In the genomic region with DNA sequence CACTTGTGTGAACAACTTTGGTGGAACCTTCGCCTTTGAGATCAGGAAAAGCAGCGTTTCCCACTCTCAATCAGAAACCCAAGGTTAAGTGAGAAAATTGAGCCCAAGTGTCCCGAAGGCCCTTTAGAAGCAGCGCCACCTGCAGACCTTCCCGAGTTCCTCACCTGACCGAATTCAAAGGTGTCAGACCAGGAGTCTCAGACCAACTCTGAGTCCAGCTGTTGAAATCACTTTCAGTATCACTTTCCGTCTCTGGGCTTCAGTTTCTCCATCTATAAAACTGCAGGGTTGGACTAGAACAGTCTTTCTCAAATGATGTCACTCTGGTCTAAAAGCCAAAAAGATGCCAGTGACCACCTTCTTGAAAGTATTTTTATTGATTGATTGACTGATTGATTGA, we compare ENCODE assay signal across 8 cellular contexts. TPM values are rescaled to one million over a fixed set of nuclear protein-coding genes. Genes with fewer than 3 reads are reported as not detected.
A peak's percentile ranks its signal among the peaks of the same experiment; 100 is the strongest.
DNase-seq lines count a peak whose midpoint lies in the region; ATAC-seq and TF ChIP-seq lines count a peak whose summit lies in the region.

No MANE protein-coding gene starts in this region.

- H3K27ac Mint-ChIP-seq in activated CD4-positive, alpha-beta memory T cell treated with anti-CD3 and anti-CD28 coated beads, Interleukin-2, amount 10 ng/mL, durations not matched to agents 7 days and 5 days, result no peak overlapping the region
- peak overlapping the region; percentile 89 to 95 (median 91) for H3K27ac Mint-ChIP-seq in naive B cell

- CTCF ChIA-PET in activated CD4-positive, alpha-beta memory T cell treated with anti-CD3 and anti-CD28 coated beads, Interleukin-2, amount 10 ng/mL, durations not matched to agents 7 days and 5 days (lab: Charles Lee), result interaction anchor here (0.8 to 1.4 kb wide), 4 partner anchors 9 to 518 kb away, joined by 3 read pairs; no protein-coding TSS in a partner anchor

- H3K36me3 Mint-ChIP-seq in activated CD4-positive, alpha-beta memory T cell treated with anti-CD3 and anti-CD28 coated beads, Interleukin-2, amount 10 ng/mL, durations not matched to agents 7 days and 5 days (ENCODE audit: low read depth), result no peaks in the 10 kb centered on the region
- H3K36me3 Mint-ChIP-seq in naive B cell, result no peaks in the 10 kb centered on the region

- H3K27me3 Mint-ChIP-seq in activated CD4-positive, alpha-beta memory T cell treated with anti-CD3 and anti-CD28 coated beads, Interleukin-2, amount 10 ng/mL, durations not matched to agents 7 days and 5 days, result no peaks in the 10 kb centered on the region
- H3K27me3 Mint-ChIP-seq in naive B cell, result no peaks in the 10 kb centered on the region

- H3K4me3 Mint-ChIP-seq in activated CD4-positive, alpha-beta memory T cell treated with anti-CD3 and anti-CD28 coated beads, Interleukin-2, amount 10 ng/mL, durations not matched to agents 7 days and 5 days, result no peak overlapping the region
- peak overlapping the region in 6 of 8 donors; percentile 10 to 73 (median 47) for H3K4me3 Mint-ChIP-seq in naive B cell

- peaks cover 4% of the 10 kb centered on the region for H3K4me1 Mint-ChIP-seq in activated CD4-positive, alpha-beta memory T cell treated with anti-CD3 and anti-CD28 coated beads, Interleukin-2, amount 10 ng/mL, durations not matched to agents 7 days and 5 days
- peaks cover 20 to 67% (median 63%) of the 10 kb centered on the region in 3 donors for H3K4me1 Mint-ChIP-seq in naive B cell

- peak; percentile 84 for ATAC-seq in GM19468 (IDR thresholded peaks at IDR 0.05; ENCODE audit: extremely low read depth, unreplicated experiment)
- peak; percentile 87 for ATAC-seq in HG03354 (IDR thresholded peaks at IDR 0.05; ENCODE audit: poor library complexity, severe bottlenecking, unreplicated experiment)
- ATAC-seq in naive B cell (ENCODE audit: low read depth in 2 of 2), result peak; percentile 49 to 60
- no peak for ATAC-seq in omental fat pad (ENCODE audit: low FRiP score)

- no peaks in the 10 kb centered on the region for H3K9me3 Mint-ChIP-seq in activated CD4-positive, alpha-beta memory T cell treated with anti-CD3 and anti-CD28 coated beads, Interleukin-2, amount 10 ng/mL, durations not matched to agents 7 days and 5 days
- no peaks in the 10 kb centered on the region for H3K9me3 Mint-ChIP-seq in naive B cell

- peak; percentile 78 for TF ChIP-seq CTCF in GM12874 (IDR thresholded peaks at IDR 0.05; ENCODE audit: insufficient read depth, low read depth, low read length)
- no peak for TF ChIP-seq CTCF in omental fat pad (IDR thresholded peaks at IDR 0.05)

- DNase-seq in activated CD4-positive, alpha-beta memory T cell treated with anti-CD3 and anti-CD28 coated beads, Interleukin-2, amount 10 ng/mL, durations not matched to agents 7 days and 5 days, result peak; percentile 47
- DNase-seq in naive B cell, result peak; percentile 52
- no peak for DNase-seq in SKM-1 (lab: John Stamatoyannopoulos, UW; ENCODE audit: unreplicated experiment)
- DNase-seq in medulla oblongata (ENCODE audit: extremely low spot score), result no peak
- DNase-seq in omental fat pad (ENCODE audit: low spot score), result no peak

- POLR2A ChIA-PET in activated CD4-positive, alpha-beta memory T cell treated with anti-CD3 and anti-CD28 coated beads, Interleukin-2, amount 10 ng/mL, durations not matched to agents 7 days and 5 days (lab: Charles Lee), result no interaction called here

RNA-seq across cellular contexts. Expression of gene GRHPR, which starts 31.7 kb away (rescaled TPM):
- 10 to 100 TPM; 51.2 to 51.5 TPM for total RNA-seq in activated CD4-positive, alpha-beta memory T cell treated with anti-CD3 and anti-CD28 coated beads, Interleukin-2, amount 10 ng/mL, durations not matched to agents 7 days and 5 days
- polyA plus RNA-seq in naive B cell (ENCODE audit: low read depth in 6 of 6), result 100 to 1,000 TPM in 5 of 6 donors, 10 to 100 TPM in 1; 90.5 to 185 (median 126) TPM
- 100 to 1,000 TPM in 3 of 4 donors, 10 to 100 TPM in 1; 92.8 to 162 (median 142) TPM for total RNA-seq in omental fat pad

Comparison
In these comparisons a context has a peak if more than half of its experiments do, and no peak if none do; other contexts are left out.
1. DNase-seq: peak in activated CD4-positive, alpha-beta memory T cell treated with anti-CD3 and anti-CD28 coated beads, Interleukin-2, amount 10 ng/mL, durations not matched to agents 7 days and 5 days (single experiment) and naive B cell (single experiment); none in SKM-1 (single experiment), medulla oblongata (single experiment) and omental fat pad (single experiment).